Comparison of ENCODE assay signal across 10 cellular contexts in genomic region chr9:27194401-27195091, GRCh38.
DNase-seq lines count a peak whose midpoint lies in the region; ATAC-seq lines count a peak whose summit lies in the region.
"Had no signal": no experiment of that assay in that cellular context is flagged by ENCODE, and none has a peak within 500 bp of the region (broad histone marks: within the 10 kb centered on the region; RNA-seq: fewer than 3 reads in every experiment).

No MANE protein-coding gene starts in this region.

- no peak overlapping the region for H3K4me2 ChIP-seq in mesenchymal stem cell (ENCODE audit: low read length, poor library complexity, severe bottlenecking)

- no peak overlapping the region for H2BK5ac ChIP-seq in mesenchymal stem cell (ENCODE audit: low read depth, low read length, poor library complexity, severe bottlenecking)

- DNase-seq in AG08396 (ENCODE audit: low spot score): peak; percentile 63
- peak; percentile 71 for DNase-seq in astrocyte of the hippocampus (ENCODE audit: low read depth, low spot score)
- peak; percentile 97 for DNase-seq in mesenchymal stem cell
- DNase-seq in D341Med (ENCODE audit: low spot score): no peak
- DNase-seq in posterior vena cava (ENCODE audit: low spot score): no peak
- DNase-seq: NCI-H1092, T-helper 17 cell had no signal

- no peak overlapping the region for H3K27ac ChIP-seq in mesenchymal stem cell (ENCODE audit: low read length, poor library complexity, severe bottlenecking)

- H3K18ac ChIP-seq in mesenchymal stem cell (ENCODE audit: low read depth in 1 of 2, low read length in 2 of 2): peak overlapping the region; percentile 26 to 62

- no peak overlapping the region for H3K14ac ChIP-seq in mesenchymal stem cell (ENCODE audit: low read length in 2 of 2)

- no peak overlapping the region for H2BK15ac ChIP-seq in mesenchymal stem cell (ENCODE audit: low read depth, poor library complexity, severe bottlenecking)

- H3K4me1 ChIP-seq in mesenchymal stem cell (ENCODE audit: control insufficient read depth, insufficient read depth, low read depth, low read length): no peaks in the 10 kb centered on the region

- H3K27me3 ChIP-seq in mesenchymal stem cell (ENCODE audit: control insufficient read depth in 1 of 2, insufficient read depth in 1 of 2, low read length in 2 of 2): no peaks in the 10 kb centered on the region

- no peak overlapping the region for H3K9ac ChIP-seq in mesenchymal stem cell (ENCODE audit: low read length)

- H2AFZ ChIP-seq in mesenchymal stem cell (ENCODE audit: low read depth, low read length): no peak overlapping the region

- no peaks in the 10 kb centered on the region for H3K9me3 ChIP-seq in mesenchymal stem cell (ENCODE audit: control insufficient read depth, low read length)

- no peak overlapping the region for H2BK120ac ChIP-seq in mesenchymal stem cell (ENCODE audit: low read depth, low read length)

- peak overlapping the region; percentile 46 to 82 for H3K4ac ChIP-seq in mesenchymal stem cell (ENCODE audit: low read depth in 1 of 2, low read length in 2 of 2)

- intact Hi-C loops in posterior vena cava (cut with DNase I): no loop called here

- 0% methylated on average over 3 of the region's 5 CpGs for WGBS in mesenchymal stem cell

- no peak overlapping the region for H4K8ac ChIP-seq in mesenchymal stem cell (ENCODE audit: low read length)

- H2AK5ac ChIP-seq in mesenchymal stem cell (ENCODE audit: low read length, severe bottlenecking): no peak overlapping the region

- no peaks in the 10 kb centered on the region for H3K79me1 ChIP-seq in mesenchymal stem cell (replicated peaks; ENCODE audit: low read length, poor library complexity, severe bottlenecking)

- no peak overlapping the region for H3K4me3 ChIP-seq in mesenchymal stem cell (ENCODE audit: insufficient read depth in 1 of 2, low read depth in 1 of 2, low read length in 2 of 2)

- H4K91ac ChIP-seq in mesenchymal stem cell (ENCODE audit: low read length): peak overlapping the region; percentile 91

- ATAC-seq in HG02884 (IDR thresholded peaks at IDR 0.05; ENCODE audit: unreplicated experiment) (peak; percentile 73), GM18907 (IDR thresholded peaks at IDR 0.05; ENCODE audit: unreplicated experiment) (no peak), GM21737 (IDR thresholded peaks at IDR 0.05; ENCODE audit: unreplicated experiment) (no peak)
- ATAC-seq: T-helper 17 cell had no signal

- H2BK12ac ChIP-seq in mesenchymal stem cell (ENCODE audit: low read length in 2 of 2): peak overlapping the region in 1 of 2 experiments; percentile 2

- no peak overlapping the region for H3K23ac ChIP-seq in mesenchymal stem cell (ENCODE audit: low read length in 2 of 2)

- no peaks in the 10 kb centered on the region for H3K36me3 ChIP-seq in mesenchymal stem cell (ENCODE audit: control insufficient read depth in 1 of 2, insufficient read depth in 2 of 2, low read depth in 1 of 2, low read length in 2 of 2)

Comparison
In these comparisons a context has a peak if more than half of its experiments do, and no peak if none do; other contexts are left out.
1. DNase-seq: peak in AG08396 (single experiment), astrocyte of the hippocampus (single experiment) and mesenchymal stem cell (single experiment); none in D341Med (single experiment) and posterior vena cava (single experiment).